In genomic region chr21:44510508-44511218, GRCh38 we compare ENCODE assay signal across 8 cellular contexts. TPM values are rescaled to one million over a fixed set of nuclear protein-coding genes. Genes with fewer than 3 reads are reported as not detected.
A peak's percentile ranks its signal among the peaks of the same experiment; 100 is the strongest.
DNase-seq lines count a peak whose midpoint lies in the region; ATAC-seq and TF ChIP-seq lines count a peak whose summit lies in the region.

No MANE protein-coding gene starts in this region.

- no peak overlapping the region for H4K8ac ChIP-seq in trophoblast cell (ENCODE audit: low read depth, low read length)

- no peak overlapping the region for H4K12ac ChIP-seq in trophoblast cell (ENCODE audit: low read depth, low read length)

- DNase-seq in CMK (ENCODE audit: low read depth) (peak; percentile 34), RWPE1 (ENCODE audit: low spot score) (peak; percentile 41), glomerular visceral epithelial cell (ENCODE audit: extremely low spot score) (peak; percentile 54), trophoblast cell (peak; percentile 49 to 80), aorta (peak; percentile 72 to 84)
- peak; percentile 71 for DNase-seq in activated effector memory CD4-positive, alpha-beta T cell treated with Interleukin-2 at 50 U/mL for 16 hours

- no peak overlapping the region for H4K91ac ChIP-seq in trophoblast cell (ENCODE audit: low read depth, low read length)

- H3K4me1 ChIP-seq in trophoblast cell (ENCODE audit: control insufficient read depth in 1 of 2, insufficient read depth in 2 of 2, low read length in 2 of 2), result peaks cover 3 to 11% of the 10 kb centered on the region in 2 experiments
- H3K4me1 ChIP-seq in aorta (ENCODE audit: control insufficient read depth in 1 of 2, insufficient read depth in 2 of 2, low read length in 2 of 2), result no peaks in the 10 kb centered on the region

- H3K27me3 ChIP-seq in trophoblast cell (ENCODE audit: insufficient read depth, low read length), result no peaks in the 10 kb centered on the region
- no peaks in the 10 kb centered on the region for H3K27me3 ChIP-seq in aorta (ENCODE audit: control insufficient read depth in 1 of 2, insufficient read depth in 2 of 2, low read length in 1 of 2)

- H3K36me3 ChIP-seq in trophoblast cell (ENCODE audit: control insufficient read depth in 1 of 2, insufficient read depth in 2 of 2, low read length in 2 of 2) (no peaks in the 10 kb centered on the region), aorta (ENCODE audit: control insufficient read depth in 1 of 2, insufficient read depth in 2 of 2, low read length in 1 of 2) (no peaks in the 10 kb centered on the region)

- ATAC-seq in aorta (ENCODE audit: low FRiP score) (no peak), HG03045 (IDR thresholded peaks at IDR 0.05; ENCODE audit: unreplicated experiment) (no peak)

- H2BK12ac ChIP-seq in trophoblast cell (ENCODE audit: low read length), result no peak overlapping the region

- no peaks in the 10 kb centered on the region for H3K79me2 ChIP-seq in trophoblast cell (ENCODE audit: control insufficient read depth, insufficient read depth, low read length, poor library complexity)

- H2AK5ac ChIP-seq in trophoblast cell (ENCODE audit: low read length), result no peak overlapping the region

- peak; percentile 92 for TF ChIP-seq RAD21 in Ishikawa (IDR thresholded peaks at IDR 0.05; ENCODE audit: low read depth)

- no peaks in the 10 kb centered on the region for H3K79me1 ChIP-seq in trophoblast cell (ENCODE audit: low read length)

- POLR2A ChIA-PET in RWPE1 (lab: Yijun Ruan, JAX; ENCODE audit: low non-redundant PET), result no interaction called here

- no peak overlapping the region for H2AFZ ChIP-seq in trophoblast cell (ENCODE audit: insufficient read depth, low read length, poor library complexity)

- no peaks in the 10 kb centered on the region for H3K9me3 ChIP-seq in trophoblast cell (ENCODE audit: insufficient read depth, low read depth, low read length)
- H3K9me3 ChIP-seq in aorta (ENCODE audit: control insufficient read depth, low read length), result no peaks in the 10 kb centered on the region

- peak; percentile 66 for TF ChIP-seq CTCF in RWPE1 (conservative IDR thresholded peaks at IDR 0.05; ENCODE audit: low read depth)

- no peak overlapping the region for H3K4ac ChIP-seq in trophoblast cell (ENCODE audit: low read depth, low read length)

- H3K14ac ChIP-seq in trophoblast cell (ENCODE audit: low read length), result no peak overlapping the region

- H3K4me3 ChIP-seq in trophoblast cell (ENCODE audit: low read depth, low read length), result peak overlapping the region; percentile 22
- H3K4me3 ChIP-seq in aorta (ENCODE audit: low read length in 2 of 2), result no peak overlapping the region

- H3K23ac ChIP-seq in trophoblast cell (ENCODE audit: low read length), result no peak overlapping the region

- WGBS in trophoblast cell (ENCODE audit: extremely low coverage, insufficient coverage, insufficient read length), result no CpG with 5 or more reads among the region's 36 CpGs
- WGBS in aorta, 2 donors, result 16 to 22% methylated on average over 36 of the region's 36 CpGs

- H3K27ac ChIP-seq in RWPE1 (no peak overlapping the region), trophoblast cell (ENCODE audit: low read depth, low read length) (no peak overlapping the region), aorta (ENCODE audit: low read depth in 1 of 2, low read length in 2 of 2) (no peak overlapping the region)

- intact Hi-C loops in aorta (cut with DNase I), result loop anchor here in 1 of 2 donors (10.0 kb wide), 1 partner anchor 284 kb away; no protein-coding TSS in a partner anchor

- no peak overlapping the region for H2BK120ac ChIP-seq in trophoblast cell (ENCODE audit: insufficient read depth, low read length, poor library complexity)

- CTCF ChIA-PET in RWPE1 (lab: Yijun Ruan, JAX), result interaction anchor here (0.5 to 2.1 kb wide), 19 partner anchors 10 to 1705 kb away, joined by 3 to 36 read pairs (median 3); partner anchors contain the start of gene UBE2G2

- no peak overlapping the region for H3K18ac ChIP-seq in trophoblast cell (ENCODE audit: low read length)

- TF ChIP-seq EP300 in Ishikawa (IDR thresholded peaks at IDR 0.05; ENCODE audit: borderline replicate concordance), result no peak

- H2BK5ac ChIP-seq in trophoblast cell (ENCODE audit: low read depth, low read length, poor library complexity), result no peak overlapping the region

- H3K9ac ChIP-seq in trophoblast cell (ENCODE audit: low read length), result no peak overlapping the region

- H3K4me2 ChIP-seq in trophoblast cell (ENCODE audit: low read length), result peak overlapping the region; percentile 53

TF ChIP-seq in Ishikawa, 13 proteins besides CTCF, POLR2A, EP300 and RAD21:
- TF ChIP-seq MAX (IDR thresholded peaks at IDR 0.05) (peak; percentile 49; the same call in 1 of the 2 replicates), USF1 (IDR thresholded peaks at IDR 0.05) (no peak), NFIC (IDR thresholded peaks at IDR 0.05) (no peak), EGR1 (IDR thresholded peaks at IDR 0.05) (no peak), YY1 (IDR thresholded peaks at IDR 0.05; ENCODE audit: low read depth) (peak; percentile 17; the same call in 1 of the 2 replicates), ZBTB7A (IDR thresholded peaks at IDR 0.05; ENCODE audit: low read depth) (0 out of 2 replicates have a peak, but pooled peaks have one; percentile 42), TCF12 (IDR thresholded peaks at IDR 0.05; ENCODE audit: low read depth) (no peak), CEBPB (IDR thresholded peaks at IDR 0.05) (no peak)
- TF ChIP-seq, protein P1, sequence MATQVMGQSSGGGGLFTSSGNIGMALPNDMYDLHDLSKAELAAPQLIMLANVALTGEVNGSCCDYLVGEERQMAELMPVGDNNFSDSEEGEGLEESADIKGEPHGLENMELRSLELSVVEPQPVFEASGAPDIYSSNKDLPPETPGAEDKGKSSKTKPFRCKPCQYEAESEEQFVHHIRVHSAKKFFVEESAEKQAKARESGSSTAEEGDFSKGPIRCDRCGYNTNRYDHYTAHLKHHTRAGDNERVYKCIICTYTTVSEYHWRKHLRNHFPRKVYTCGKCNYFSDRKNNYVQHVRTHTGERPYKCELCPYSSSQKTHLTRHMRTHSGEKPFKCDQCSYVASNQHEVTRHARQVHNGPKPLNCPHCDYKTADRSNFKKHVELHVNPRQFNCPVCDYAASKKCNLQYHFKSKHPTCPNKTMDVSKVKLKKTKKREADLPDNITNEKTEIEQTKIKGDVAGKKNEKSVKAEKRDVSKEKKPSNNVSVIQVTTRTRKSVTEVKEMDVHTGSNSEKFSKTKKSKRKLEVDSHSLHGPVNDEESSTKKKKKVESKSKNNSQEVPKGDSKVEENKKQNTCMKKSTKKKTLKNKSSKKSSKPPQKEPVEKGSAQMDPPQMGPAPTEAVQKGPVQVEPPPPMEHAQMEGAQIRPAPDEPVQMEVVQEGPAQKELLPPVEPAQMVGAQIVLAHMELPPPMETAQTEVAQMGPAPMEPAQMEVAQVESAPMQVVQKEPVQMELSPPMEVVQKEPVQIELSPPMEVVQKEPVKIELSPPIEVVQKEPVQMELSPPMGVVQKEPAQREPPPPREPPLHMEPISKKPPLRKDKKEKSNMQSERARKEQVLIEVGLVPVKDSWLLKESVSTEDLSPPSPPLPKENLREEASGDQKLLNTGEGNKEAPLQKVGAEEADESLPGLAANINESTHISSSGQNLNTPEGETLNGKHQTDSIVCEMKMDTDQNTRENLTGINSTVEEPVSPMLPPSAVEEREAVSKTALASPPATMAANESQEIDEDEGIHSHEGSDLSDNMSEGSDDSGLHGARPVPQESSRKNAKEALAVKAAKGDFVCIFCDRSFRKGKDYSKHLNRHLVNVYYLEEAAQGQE (IDR thresholded peaks at IDR 0.05; ENCODE audit: low read depth), result no peak

RNA-seq across cellular contexts. Expression of gene KRTAP10-1, which starts 29.3 kb away (rescaled TPM):
- polyA plus RNA-seq in trophoblast cell (2013), result not detected in 2 replicates
- not detected for total RNA-seq in aorta
- polyA plus RNA-seq in aorta, result not detected

RNA-seq across cellular contexts. Expression of gene KRTAP10-2, which starts 40.6 kb away (rescaled TPM):
- polyA plus RNA-seq in trophoblast cell (2013), result not detected in 2 replicates
- total RNA-seq in aorta, result not detected
- not detected for polyA plus RNA-seq in aorta

RNA-seq across cellular contexts. Expression of gene KRTAP10-3, which starts 47.9 kb away (rescaled TPM):
- polyA plus RNA-seq in trophoblast cell (2013), result not detected in 2 replicates
- total RNA-seq in aorta, result not detected
- polyA plus RNA-seq in aorta, result not detected

RNA-seq across cellular contexts. Expression of gene LRRC3, which starts 55.4 kb away (rescaled TPM):
- 4.8 and 5.0 TPM in 2 replicates for polyA plus RNA-seq in trophoblast cell (2013)
- 1 to 10 TPM; 1.6 to 5.3 TPM for total RNA-seq in aorta
- 1 to 10 TPM in 1 of 2 donors, under 1 TPM in 1; 0.63 to 1.5 TPM for polyA plus RNA-seq in aorta
